In genomic region chr7:127389321-127389720, GRCh38 we compare ENCODE assay signal across 19 cellular contexts. TPM values are rescaled to one million over a fixed set of nuclear protein-coding genes. Genes with fewer than 3 reads are reported as not detected.
A peak's percentile ranks its signal among the peaks of the same experiment; 100 is the strongest.
DNase-seq lines count a peak whose midpoint lies in the region; ATAC-seq and TF ChIP-seq lines count a peak whose summit lies in the region.
"Had no signal": no experiment of that assay in that cellular context is flagged by ENCODE, and none has a peak within 500 bp of the region (broad histone marks: within the 10 kb centered on the region; RNA-seq: fewer than 3 reads in every experiment).

No MANE protein-coding gene starts in this region.

- no peak overlapping the region for H2AFZ ChIP-seq in Loucy (ENCODE audit: low read length)

- peaks cover 81% of the 10 kb centered on the region for H3K79me2 ChIP-seq in Loucy (ENCODE audit: insufficient read depth, low read length)

- peaks cover 0 to 8% of the 10 kb centered on the region in 2 donors for H3K27me3 Mint-ChIP-seq in CD8-positive, alpha-beta memory T cell
- H3K27me3 Mint-ChIP-seq in activated T-helper 17 cell treated with anti-CD3 and anti-CD28 coated beads, Interleukin-2, amount 50 U/mL, for 72 hours, result no peaks in the 10 kb centered on the region
- H3K27me3 Mint-ChIP-seq in natural killer cell treated with Interleukin-12 subunit alpha and Interleukin-12 subunit beta and Interleukin-15 and Interleukin-18, amount 100 ng/mL, for 72 hours, result no peaks in the 10 kb centered on the region
- H3K27me3 Mint-ChIP-seq: activated CD4-positive, alpha-beta T cell treated with anti-CD3 and anti-CD28 coated beads for 36 hours; stimulated activated naive B cell treated with anti-CD40 and anti-IgM and Interleukin-4, amounts not matched to agents 10 μg/mL and 1 μg/mL and 100 μg/mL, for 72 hours had no signal

- peak overlapping the region in 3 of 8 donors; percentile 29 to 92 (median 71) for H3K27ac Mint-ChIP-seq in CD8-positive, alpha-beta memory T cell
- H3K27ac Mint-ChIP-seq in activated T-helper 17 cell treated with anti-CD3 and anti-CD28 coated beads, Interleukin-2, amount 50 U/mL, for 72 hours, result peak overlapping the region; percentile 95
- H3K27ac Mint-ChIP-seq in natural killer cell treated with Interleukin-12 subunit alpha and Interleukin-12 subunit beta and Interleukin-15 and Interleukin-18, amount 100 ng/mL, for 72 hours, result peak overlapping the region; percentile 55 to 88
- H3K27ac Mint-ChIP-seq: endodermal cell; stimulated activated naive B cell treated with anti-CD40 and anti-IgM and Interleukin-4, amounts not matched to agents 10 μg/mL and 1 μg/mL and 100 μg/mL, for 72 hours had no signal

- peaks cover 66 to 79% (median 79%) of the 10 kb centered on the region in 3 donors for H3K4me1 Mint-ChIP-seq in CD8-positive, alpha-beta memory T cell
- H3K4me1 Mint-ChIP-seq in activated T-helper 17 cell treated with anti-CD3 and anti-CD28 coated beads, Interleukin-2, amount 50 U/mL, for 72 hours, result peaks cover 42% of the 10 kb centered on the region
- peaks cover 45 to 51% of the 10 kb centered on the region in 2 donors for H3K4me1 Mint-ChIP-seq in natural killer cell treated with Interleukin-12 subunit alpha and Interleukin-12 subunit beta and Interleukin-15 and Interleukin-18, amount 100 ng/mL, for 72 hours (ENCODE audit: low read depth in 2 of 2)

- peaks cover 82% of the 10 kb centered on the region for H4K20me1 ChIP-seq in Loucy (ENCODE audit: insufficient read depth, low read length, poor library complexity, severe bottlenecking)

- TF ChIP-seq CTCF in Loucy (conservative IDR thresholded peaks at IDR 0.05; ENCODE audit: low read length), result no peak
- TF ChIP-seq CTCF in GM10266 (IDR thresholded peaks at IDR 0.05; ENCODE audit: control insufficient read depth, insufficient read depth, low read depth, missing control alignments), result no peak

- H3K9ac ChIP-seq in Loucy (ENCODE audit: low read depth, low read length, poor library complexity, severe bottlenecking), result peak overlapping the region; percentile 96

- H3K4me2 ChIP-seq in Loucy (ENCODE audit: low read depth, low read length, poor library complexity, severe bottlenecking), result peak overlapping the region; percentile 97

- H3K36me3 Mint-ChIP-seq in CD8-positive, alpha-beta memory T cell, result peaks cover 0 to 59% (median 19%) of the 10 kb centered on the region in 3 donors
- peaks cover 73% of the 10 kb centered on the region for H3K36me3 Mint-ChIP-seq in activated T-helper 17 cell treated with anti-CD3 and anti-CD28 coated beads, Interleukin-2, amount 50 U/mL, for 72 hours (ENCODE audit: low read depth)
- peaks cover 32% of the 10 kb centered on the region for H3K36me3 Mint-ChIP-seq in natural killer cell treated with Interleukin-12 subunit alpha and Interleukin-12 subunit beta and Interleukin-15 and Interleukin-18, amount 100 ng/mL, for 72 hours

- no peak overlapping the region for H3K4me3 ChIP-seq in CD8-positive, alpha-beta memory T cell (ENCODE audit: low read length)
- peak overlapping the region; percentile 99 for H3K4me3 ChIP-seq in Loucy (ENCODE audit: low read length, poor library complexity, severe bottlenecking)
- H3K4me3 ChIP-seq: ovary, tibial nerve had no signal

- H3K27ac ChIP-seq in CD8-positive, alpha-beta memory T cell (ENCODE audit: low read depth, low read length), result no peak overlapping the region
- H3K27ac ChIP-seq: HL-60, ovary, tibial nerve had no signal

- H3K9me3 Mint-ChIP-seq in CD8-positive, alpha-beta memory T cell, result no peaks in the 10 kb centered on the region
- no peaks in the 10 kb centered on the region for H3K9me3 Mint-ChIP-seq in activated T-helper 17 cell treated with anti-CD3 and anti-CD28 coated beads, Interleukin-2, amount 50 U/mL, for 72 hours
- H3K9me3 Mint-ChIP-seq in natural killer cell treated with Interleukin-12 subunit alpha and Interleukin-12 subunit beta and Interleukin-15 and Interleukin-18, amount 100 ng/mL, for 72 hours, result no peaks in the 10 kb centered on the region
- H3K9me3 Mint-ChIP-seq: activated naive CD4-positive, alpha-beta T cell treated with anti-CD3 and anti-CD28 coated beads, Interleukin-2, amount 10 ng/mL, durations not matched to agents 7 days and 5 days; endodermal cell; stimulated activated naive B cell treated with anti-CD40 and anti-IgM and Interleukin-4, amounts not matched to agents 10 μg/mL and 1 μg/mL and 100 μg/mL, for 72 hours had no signal

- H3K9me3 ChIP-seq in CD8-positive, alpha-beta memory T cell (ENCODE audit: low read length), result no peaks in the 10 kb centered on the region
- H3K9me3 ChIP-seq in Loucy (ENCODE audit: insufficient read depth, low read depth, low read length), result no peaks in the 10 kb centered on the region
- H3K9me3 ChIP-seq: ovary, tibial nerve had no signal

- no peaks in the 10 kb centered on the region for H3K27me3 ChIP-seq in CD8-positive, alpha-beta memory T cell (ENCODE audit: insufficient read depth, low read length, poor library complexity, severe bottlenecking)
- H3K27me3 ChIP-seq in Loucy (ENCODE audit: insufficient read depth, low read length, poor library complexity, severe bottlenecking), result no peaks in the 10 kb centered on the region
- H3K27me3 ChIP-seq: ovary, tibial nerve had no signal

- CTCF ChIA-PET in CD8-positive, alpha-beta memory T cell (lab: Charles Lee), result interaction anchor here (0.8 to 2.3 kb wide), 3 partner anchors 9 to 58 kb away, joined by 3 to 9 read pairs (median 4); no protein-coding TSS in a partner anchor

- no peaks in the 10 kb centered on the region for H3F3A ChIP-seq in Loucy (ENCODE audit: low read depth)

- DNase-seq in CD8-positive, alpha-beta memory T cell, result no peak
- no peak for DNase-seq in natural killer cell treated with Interleukin-12 subunit alpha and Interleukin-12 subunit beta and Interleukin-15 and Interleukin-18, amount 100 ng/mL, for 72 hours (ENCODE audit: low spot score)
- DNase-seq in superior temporal gyrus (ENCODE audit: extremely low spot score), result no peak
- no peak for DNase-seq in GM10266 (ENCODE audit: extremely low spot score)
- DNase-seq: activated CD4-positive, alpha-beta T cell treated with anti-CD3 and anti-CD28 coated beads for 36 hours; activated naive CD4-positive, alpha-beta T cell treated with anti-CD3 and anti-CD28 coated beads, Interleukin-2, amount 10 ng/mL, durations not matched to agents 7 days and 5 days; endodermal cell; NCI-H187; NCI-H226; ovary; RPMI8226; stimulated activated naive B cell treated with anti-CD40 and anti-IgM and Interleukin-4, amounts not matched to agents 10 μg/mL and 1 μg/mL and 100 μg/mL, for 72 hours had no signal

- peak overlapping the region in 6 of 7 donors; percentile 1 to 98 (median 44) for H3K4me3 Mint-ChIP-seq in CD8-positive, alpha-beta memory T cell
- peak overlapping the region; percentile 97 for H3K4me3 Mint-ChIP-seq in activated T-helper 17 cell treated with anti-CD3 and anti-CD28 coated beads, Interleukin-2, amount 50 U/mL, for 72 hours
- H3K4me3 Mint-ChIP-seq in natural killer cell treated with Interleukin-12 subunit alpha and Interleukin-12 subunit beta and Interleukin-15 and Interleukin-18, amount 100 ng/mL, for 72 hours, result peak overlapping the region; percentile 93
- H3K4me3 Mint-ChIP-seq: endodermal cell had no signal

- H3K36me3 ChIP-seq in CD8-positive, alpha-beta memory T cell (ENCODE audit: insufficient read depth, low read length), result peaks cover 8% of the 10 kb centered on the region
- H3K36me3 ChIP-seq in Loucy (ENCODE audit: insufficient read depth, low read length), result peaks cover 33% of the 10 kb centered on the region
- H3K36me3 ChIP-seq: ovary had no signal

- no peak for ATAC-seq in activated T-helper 17 cell treated with anti-CD3 and anti-CD28 coated beads, Interleukin-2, amount 50 U/mL, for 72 hours (replicated peaks)
- ATAC-seq in natural killer cell treated with Interleukin-12 subunit alpha and Interleukin-12 subunit beta and Interleukin-15 and Interleukin-18, amount 100 ng/mL, for 72 hours, result no peak
- no peak for ATAC-seq in GM18502 (IDR thresholded peaks at IDR 0.05; ENCODE audit: poor library complexity, unreplicated experiment)
- ATAC-seq: activated CD4-positive, alpha-beta T cell treated with anti-CD3 and anti-CD28 coated beads for 36 hours; sciatic nerve; SK-N-SH treated with all-trans-retinoic acid at 6 μM for 48 hours; stimulated activated naive B cell treated with anti-CD40 and anti-IgM and Interleukin-4, amounts not matched to agents 10 μg/mL and 1 μg/mL and 100 μg/mL, for 72 hours had no signal

- H3K9me2 ChIP-seq in Loucy (replicated peaks; ENCODE audit: low read depth, low read length), result no peaks in the 10 kb centered on the region

- peaks cover 49% of the 10 kb centered on the region for H3K4me1 ChIP-seq in CD8-positive, alpha-beta memory T cell (ENCODE audit: insufficient read depth, low read length)
- H3K4me1 ChIP-seq in Loucy (ENCODE audit: insufficient read depth, low read length, poor library complexity, severe bottlenecking), result peaks cover 57% of the 10 kb centered on the region

- POLR2A ChIA-PET in CD8-positive, alpha-beta memory T cell (lab: Charles Lee), result no interaction called here

RNA-seq across cellular contexts. Expression of gene ZNF800, which starts 3.2 kb away (rescaled TPM):
- total RNA-seq in CD8-positive, alpha-beta memory T cell, result 10 to 100 TPM; 43.8 TPM
- polyA plus RNA-seq in CD8-positive, alpha-beta memory T cell, result 51.5 TPM
- total RNA-seq in activated T-helper 17 cell treated with anti-CD3 and anti-CD28 coated beads, Interleukin-2, amount 50 U/mL, for 72 hours, result 10 to 100 TPM; 34.8 to 37.1 TPM
- total RNA-seq in natural killer cell treated with Interleukin-12 subunit alpha and Interleukin-12 subunit beta and Interleukin-15 and Interleukin-18, amount 100 ng/mL, for 72 hours, result 10 to 100 TPM; 52.8 to 56.3 TPM

Comparison
In these comparisons a context has a peak if more than half of its experiments do, and no peak if none do; other contexts are left out.
1. H3K4me3 Mint-ChIP-seq: peak in every context shown above with its lines; median percentile 97 in activated T-helper 17 cell treated with anti-CD3 and anti-CD28 coated beads, Interleukin-2, amount 50 U/mL, for 72 hours; 93 in natural killer cell treated with Interleukin-12 subunit alpha and Interleukin-12 subunit beta and Interleukin-15 and Interleukin-18, amount 100 ng/mL, for 72 hours; 44 in CD8-positive, alpha-beta memory T cell.